Comparison of ENCODE assay signal across 17 cellular contexts in genomic region chr3:10309736-10310135, GRCh38. TPM values are rescaled to one million over a fixed set of nuclear protein-coding genes. Genes with fewer than 3 reads are reported as not detected.
A peak's percentile ranks its signal among the peaks of the same experiment; 100 is the strongest.
DNase-seq lines count a peak whose midpoint lies in the region; ATAC-seq and TF ChIP-seq lines count a peak whose summit lies in the region.
"Had no signal": no experiment of that assay in that cellular context is flagged by ENCODE, and none has a peak within 500 bp of the region (broad histone marks: within the 10 kb centered on the region; RNA-seq: fewer than 3 reads in every experiment).

No MANE protein-coding gene starts in this region.

- no peaks in the 10 kb centered on the region for H3K9me3 ChIP-seq in left ventricle myocardium inferior (replicated peaks)
- no peaks in the 10 kb centered on the region for H3K9me3 ChIP-seq in right atrium auricular region

- peaks cover 36% of the 10 kb centered on the region for H3K4me1 ChIP-seq in left ventricle myocardium inferior
- H3K4me1 ChIP-seq in right atrium auricular region: no peaks in the 10 kb centered on the region

- peaks cover 5% of the 10 kb centered on the region for H3K4me1 Mint-ChIP-seq in stimulated activated effector memory CD8-positive, alpha-beta T cell treated with anti-CD3 and anti-CD28 coated beads, Interleukin-12 subunit alpha, Interleukin-12 subunit beta, amount 100 ng/mL, for 72 hours

- DNase-seq in left ventricle myocardium inferior (no peak), right atrium auricular region (ENCODE audit: low spot score) (no peak), Kasumi-1 (lab: John Stamatoyannopoulos, UW) (peak; percentile 20 to 45), foreskin fibroblast (peak; percentile 34 to 37), GOT3 (lab: John Stamatoyannopoulos, UW) (no peak)
- no peak for DNase-seq in stimulated activated effector memory CD8-positive, alpha-beta T cell treated with anti-CD3 and anti-CD28 coated beads, Interleukin-12 subunit alpha, Interleukin-12 subunit beta, amount 100 ng/mL, for 72 hours (ENCODE audit: low spot score in 2 of 2)
- DNase-seq: activated gamma-delta T cell; cortex of kidney; GDM1; NCI-H2029; NCI-H446; NK-92 treated with Interleukin-12 subunit alpha and Interleukin-12 subunit beta, amount 100 ng/mL, for 24 hours had no signal

- H3K4me3 ChIP-seq in left ventricle myocardium inferior: no peak overlapping the region
- no peak overlapping the region for H3K4me3 ChIP-seq in right atrium auricular region
- no peak overlapping the region for H3K4me3 ChIP-seq in foreskin fibroblast (ENCODE audit: low read depth in 1 of 2, low read length in 2 of 2)
- H3K4me3 ChIP-seq: GM12878, K562 had no signal

- H3K27ac ChIP-seq in left ventricle myocardium inferior (replicated peaks) (peak overlapping the region; percentile 36), right atrium auricular region (no peak overlapping the region)

- no peak overlapping the region for H3K4me3 Mint-ChIP-seq in stimulated activated effector memory CD8-positive, alpha-beta T cell treated with anti-CD3 and anti-CD28 coated beads, Interleukin-12 subunit alpha, Interleukin-12 subunit beta, amount 100 ng/mL, for 72 hours

- no peak for TF ChIP-seq CTCF in left ventricle myocardium inferior (IDR thresholded peaks at IDR 0.05; ENCODE audit: borderline replicate concordance)
- TF ChIP-seq CTCF in right atrium auricular region (IDR thresholded peaks at IDR 0.05): no peak
- TF ChIP-seq CTCF in foreskin fibroblast (IDR thresholded peaks at IDR 0.05; ENCODE audit: low read depth, low read length): no peak

- intact Hi-C loops in left ventricle myocardium inferior (cut with micrococcal nuclease): no loop called here

- no peaks in the 10 kb centered on the region for H3K9me3 Mint-ChIP-seq in stimulated activated effector memory CD8-positive, alpha-beta T cell treated with anti-CD3 and anti-CD28 coated beads, Interleukin-12 subunit alpha, Interleukin-12 subunit beta, amount 100 ng/mL, for 72 hours

- no peaks in the 10 kb centered on the region for H3K27me3 ChIP-seq in left ventricle myocardium inferior (ENCODE audit: low read depth)
- H3K27me3 ChIP-seq in right atrium auricular region: no peaks in the 10 kb centered on the region

- peaks cover 100% of the 10 kb centered on the region for H3K36me3 Mint-ChIP-seq in stimulated activated effector memory CD8-positive, alpha-beta T cell treated with anti-CD3 and anti-CD28 coated beads, Interleukin-12 subunit alpha, Interleukin-12 subunit beta, amount 100 ng/mL, for 72 hours

- ATAC-seq in stimulated activated effector memory CD8-positive, alpha-beta T cell treated with anti-CD3 and anti-CD28 coated beads, Interleukin-12 subunit alpha, Interleukin-12 subunit beta, amount 100 ng/mL, for 72 hours: no peak
- ATAC-seq in HG03439 (IDR thresholded peaks at IDR 0.05; ENCODE audit: unreplicated experiment) (no peak), HG03175 (IDR thresholded peaks at IDR 0.05; ENCODE audit: unreplicated experiment) (no peak)
- ATAC-seq: GM12878, K562 had no signal

- peak overlapping the region; percentile 80 for H3K27ac Mint-ChIP-seq in stimulated activated effector memory CD8-positive, alpha-beta T cell treated with anti-CD3 and anti-CD28 coated beads, Interleukin-12 subunit alpha, Interleukin-12 subunit beta, amount 100 ng/mL, for 72 hours

- peaks cover 94% of the 10 kb centered on the region for H3K36me3 ChIP-seq in left ventricle myocardium inferior
- H3K36me3 ChIP-seq in right atrium auricular region: peaks cover 75% of the 10 kb centered on the region

RNA-seq across cellular contexts. Expression of gene SEC13, which starts 11.2 kb away (rescaled TPM):
- total RNA-seq in left ventricle myocardium inferior (52.3 TPM), right atrium auricular region (10 to 100 TPM; 59.3 to 76.1 TPM)

RNA-seq across cellular contexts. Expression of gene GHRL, which starts 17.0 kb away (rescaled TPM):
- total RNA-seq in left ventricle myocardium inferior: 0.25 TPM
- not detected for total RNA-seq in right atrium auricular region
- total RNA-seq: activated CD8-positive, alpha-beta memory T cell treated with anti-CD3 and anti-CD28 coated beads for 36 hours had no signal

Comparison
In these comparisons a context has a peak if more than half of its experiments do, and no peak if none do; other contexts are left out.
1. DNase-seq: peak in Kasumi-1 (2 of 2) and foreskin fibroblast (2 of 2); none in left ventricle myocardium inferior (single experiment), right atrium auricular region (single experiment), stimulated activated effector memory CD8-positive, alpha-beta T cell treated with anti-CD3 and anti-CD28 coated beads, Interleukin-12 subunit alpha, Interleukin-12 subunit beta, amount 100 ng/mL, for 72 hours (0 of 2) and GOT3 (single experiment).